In the genomic region with DNA sequence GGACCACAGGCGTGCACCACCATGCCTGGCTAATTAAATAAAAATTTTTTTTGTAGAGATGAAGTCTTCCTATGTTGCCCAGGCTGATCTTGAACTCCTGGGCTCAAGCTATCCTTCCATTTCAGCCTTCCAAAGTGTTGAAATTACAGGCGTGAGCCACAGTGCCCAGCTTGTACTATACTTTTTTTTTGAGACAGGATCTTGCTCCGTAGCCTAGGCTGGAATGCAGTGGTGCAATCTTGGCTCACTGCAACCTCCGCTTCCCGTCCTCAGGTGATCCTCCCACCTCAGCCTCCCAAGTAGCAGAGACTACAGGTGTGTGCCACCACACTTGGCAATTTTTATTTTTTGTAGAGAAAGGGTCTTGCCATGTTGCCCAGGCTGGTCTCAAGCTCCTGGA, we compare ENCODE assay signal across 31 cellular contexts.
"Had no signal": no experiment of that assay in that cellular context is flagged by ENCODE, and none has a peak within 500 bp of the region (broad histone marks: within the 10 kb centered on the region; RNA-seq: fewer than 3 reads in every experiment).

No MANE protein-coding gene starts in this region.

- H3K4me3 ChIP-seq: ascending aorta, cardiac muscle cell had no signal

- DNase-seq: activated B cell treated with CpG ODN at 0.5 μM for 24 hours; activated CD4-positive, alpha-beta memory T cell treated with anti-CD3 and anti-CD28 coated beads for 36 hours; activated CD4-positive, alpha-beta T cell treated with anti-CD3 and anti-CD28 coated beads for 4 hours; activated CD4-positive, alpha-beta T cell treated with anti-CD3 and anti-CD28 coated beads, Interleukin-2, amount 10 ng/mL, durations not matched to agents 24 days and 14 days; activated CD4-positive, alpha-beta T cell treated with anti-CD3 and anti-CD28 coated beads, Interleukin-2, amount 50 U/mL, for 1 hour; activated CD4-positive, alpha-beta T cell treated with anti-CD3 and anti-CD28 coated beads, Interleukin-2, amount 50 U/mL, for 4 hours; activated CD4-positive, CD25-positive, alpha-beta regulatory T cell treated with anti-CD3 and anti-CD28 coated beads, Interleukin-2, amount 50 U/mL, for 72 hours; activated CD8-positive, alpha-beta memory T cell treated with anti-CD3 and anti-CD28 coated beads, Interleukin-2, amount 50 U/mL, for 4 hours; activated CD8-positive, alpha-beta T cell treated with anti-CD3 and anti-CD28 coated beads for 36 hours; activated effector memory CD4-positive, alpha-beta T cell treated with anti-CD3 and anti-CD28 coated beads, Interleukin-2, amount 50 U/mL, for 16 hours; activated gamma-delta T cell treated with Interleukin-2 at 50 U/mL for 16 hours; activated naive CD4-positive, alpha-beta T cell; activated naive CD4-positive, alpha-beta T cell treated with anti-CD3 and anti-CD28 coated beads for 36 hours; activated naive CD4-positive, alpha-beta T cell treated with anti-CD3 and anti-CD28 coated beads, Interleukin-2, amount 50 U/mL, for 16 hours; activated naive CD8-positive, alpha-beta T cell treated with anti-CD3 and anti-CD28 coated beads for 36 hours; activated T-cell treated with anti-CD3 and anti-CD28 coated beads for 4 hours; activated T-cell treated with anti-CD3 and anti-CD28 coated beads, Interleukin-2, amount 50 U/mL, for 1 hour; activated T-cell treated with anti-CD3 and anti-CD28 coated beads, Interleukin-2, amount 50 U/mL, for 4 hours; activated T-cell treated with anti-CD3 and anti-CD28 coated beads, Interleukin-2, amount 50 U/mL, for 72 hours; amygdala; anterior cingulate cortex; caudate nucleus; cerebellar nuclear complex; T-helper 1 cell; T-helper 2 cell; T-helper 9 cell had no signal

- H3K9me3 ChIP-seq: ascending aorta had no signal

- ATAC-seq: activated CD8-positive, alpha-beta T cell treated with anti-CD3 and anti-CD28 coated beads for 36 hours; activated naive CD4-positive, alpha-beta T cell treated with anti-CD3 and anti-CD28 coated beads, Interleukin-2, amount 50 U/mL, for 72 hours; activated T-cell treated with anti-CD3 and anti-CD28 coated beads, Interleukin-2, amount 50 U/mL, for 4 hours; activated T-cell treated with anti-CD3 and anti-CD28 coated beads, Interleukin-2, amount 50 U/mL, for 72 hours; activated T-helper 17 cell treated with anti-CD3 and anti-CD28 coated beads, Interleukin-2, amount 50 U/mL, for 72 hours had no signal

- H3K36me3 ChIP-seq: ascending aorta, cardiac muscle cell had no signal

- H3K27ac ChIP-seq: ascending aorta, cardiac muscle cell, VCaP had no signal

- H3K27me3 ChIP-seq: ascending aorta, cardiac muscle cell had no signal
